Comparison of ENCODE assay signal across 13 cellular contexts in the genomic region with DNA sequence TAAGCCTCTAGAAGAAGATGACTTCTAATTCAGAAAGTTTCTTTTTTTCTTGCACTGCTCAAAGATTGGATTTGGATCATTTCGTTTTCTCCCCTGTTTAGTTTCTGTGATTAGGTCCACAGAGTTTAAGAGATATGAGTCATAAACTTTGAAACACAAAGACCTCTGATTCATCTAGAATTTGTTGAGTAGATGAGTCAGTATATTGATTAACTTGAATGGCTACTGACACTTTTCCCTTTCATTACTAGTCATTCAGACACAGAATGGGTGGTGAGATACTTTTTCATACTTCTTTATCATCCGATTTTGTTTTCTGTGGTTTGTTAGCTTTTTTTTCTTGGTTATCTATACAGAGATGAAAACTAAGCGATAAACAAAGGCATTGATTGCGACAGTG. TPM values are rescaled to one million over a fixed set of nuclear protein-coding genes. Genes with fewer than 3 reads are reported as not detected.
DNase-seq lines count a peak whose midpoint lies in the region; ATAC-seq, FAIRE-seq and TF ChIP-seq lines count a peak whose summit lies in the region.
"Had no signal": no experiment of that assay in that cellular context is flagged by ENCODE, and none has a peak within 500 bp of the region (broad histone marks: within the 10 kb centered on the region; RNA-seq: fewer than 3 reads in every experiment).

No MANE protein-coding gene starts in this region.

- no peaks in the 10 kb centered on the region for H3K27me3 Mint-ChIP-seq in activated B cell treated with CpG ODN at 0.5 μM for 24 hours

- no peaks in the 10 kb centered on the region for H3K36me3 Mint-ChIP-seq in activated B cell treated with CpG ODN at 0.5 μM for 24 hours (ENCODE audit: low read depth)

- H3K27ac ChIP-seq in left ventricle myocardium inferior (replicated peaks), result no peak overlapping the region
- H3K27ac ChIP-seq: cardiac muscle cell, SK-N-MC had no signal

- POLR2A ChIA-PET in activated B cell treated with CpG ODN at 0.5 μM for 24 hours (lab: Charles Lee), result no interaction called here

- H3K27ac Mint-ChIP-seq in activated B cell treated with CpG ODN at 0.5 μM for 24 hours, result no peak overlapping the region

- H3K27me3 ChIP-seq in left ventricle myocardium inferior (ENCODE audit: low read depth), result no peaks in the 10 kb centered on the region
- H3K27me3 ChIP-seq: cardiac muscle cell had no signal

- no peak overlapping the region for H3K4me3 ChIP-seq in left ventricle myocardium inferior
- H3K4me3 ChIP-seq: cardiac muscle cell, SK-N-MC had no signal

- DNase-seq in activated B cell treated with CpG ODN at 0.5 μM for 24 hours (no peak), hippocampal formation (lab: John Stamatoyannopoulos, UW) (no peak), left ventricle myocardium inferior (no peak), D721Med (ENCODE audit: insufficient read length, low spot score) (no peak)
- no peak for DNase-seq in activated CD4-positive, alpha-beta T cell treated with anti-CD3 and anti-CD28 coated beads, Interleukin-2, amount 50 U/mL, for 1 hour
- DNase-seq: NCI-H345 had no signal

- TF ChIP-seq CTCF in activated B cell treated with CpG ODN at 0.5 μM for 24 hours (IDR thresholded peaks at IDR 0.05), result no peak
- no peak for TF ChIP-seq CTCF in left ventricle myocardium inferior (IDR thresholded peaks at IDR 0.05; ENCODE audit: borderline replicate concordance)
- no peak for TF ChIP-seq CTCF in D721Med (IDR thresholded peaks at IDR 0.05; ENCODE audit: insufficient read depth, missing control alignments)

- intact Hi-C loops in activated B cell treated with CpG ODN at 0.5 μM for 24 hours (cut with micrococcal nuclease) (no loop called here), left ventricle myocardium inferior (cut with micrococcal nuclease) (no loop called here)

- no peaks in the 10 kb centered on the region for H3K4me1 ChIP-seq in left ventricle myocardium inferior

- no peak for FAIRE-seq in D721Med (lab: Jason Lieb, UNC)
- FAIRE-seq: frontal cortex, urothelium cell line had no signal

- no peak overlapping the region for H3K4me3 Mint-ChIP-seq in activated B cell treated with CpG ODN at 0.5 μM for 24 hours

- peak; percentile 97 for ATAC-seq in GM18519 (IDR thresholded peaks at IDR 0.05; ENCODE audit: low FRiP score, unreplicated experiment)
- peak; percentile 73 for ATAC-seq in GM19468 (IDR thresholded peaks at IDR 0.05; ENCODE audit: extremely low read depth, unreplicated experiment)
- ATAC-seq in HG03025 (IDR thresholded peaks at IDR 0.05; ENCODE audit: low FRiP score, unreplicated experiment), result peak; percentile 51
- peak; percentile 28 for ATAC-seq in activated B cell treated with CpG ODN at 0.5 μM for 24 hours (ENCODE audit: low read depth)

- H3K9me3 ChIP-seq in left ventricle myocardium inferior (replicated peaks), result no peaks in the 10 kb centered on the region

- H3K36me3 ChIP-seq in left ventricle myocardium inferior, result no peaks in the 10 kb centered on the region
- H3K36me3 ChIP-seq: cardiac muscle cell had no signal

- H3K4me1 Mint-ChIP-seq in activated B cell treated with CpG ODN at 0.5 μM for 24 hours, result peaks cover 2% of the 10 kb centered on the region

- CTCF ChIA-PET in activated B cell treated with CpG ODN at 0.5 μM for 24 hours (lab: Charles Lee), result no interaction called here

- no peaks in the 10 kb centered on the region for H3K9me3 Mint-ChIP-seq in activated B cell treated with CpG ODN at 0.5 μM for 24 hours

RNA-seq across cellular contexts. Expression of a gene that starts 34.1 kb away (rescaled TPM):
- total RNA-seq in activated B cell treated with CpG ODN at 0.5 μM for 24 hours (2.8 and 3.4 TPM in 2 replicates), left ventricle myocardium inferior (0.27 TPM)

Comparison
In these comparisons a context has a peak if more than half of its experiments do, and no peak if none do; other contexts are left out.
1. ATAC-seq: peak in every context shown above with its lines; median percentile 97 in GM18519; 73 in GM19468; 51 in HG03025; 28 in activated B cell treated with CpG ODN at 0.5 μM for 24 hours.